In the genomic region with DNA sequence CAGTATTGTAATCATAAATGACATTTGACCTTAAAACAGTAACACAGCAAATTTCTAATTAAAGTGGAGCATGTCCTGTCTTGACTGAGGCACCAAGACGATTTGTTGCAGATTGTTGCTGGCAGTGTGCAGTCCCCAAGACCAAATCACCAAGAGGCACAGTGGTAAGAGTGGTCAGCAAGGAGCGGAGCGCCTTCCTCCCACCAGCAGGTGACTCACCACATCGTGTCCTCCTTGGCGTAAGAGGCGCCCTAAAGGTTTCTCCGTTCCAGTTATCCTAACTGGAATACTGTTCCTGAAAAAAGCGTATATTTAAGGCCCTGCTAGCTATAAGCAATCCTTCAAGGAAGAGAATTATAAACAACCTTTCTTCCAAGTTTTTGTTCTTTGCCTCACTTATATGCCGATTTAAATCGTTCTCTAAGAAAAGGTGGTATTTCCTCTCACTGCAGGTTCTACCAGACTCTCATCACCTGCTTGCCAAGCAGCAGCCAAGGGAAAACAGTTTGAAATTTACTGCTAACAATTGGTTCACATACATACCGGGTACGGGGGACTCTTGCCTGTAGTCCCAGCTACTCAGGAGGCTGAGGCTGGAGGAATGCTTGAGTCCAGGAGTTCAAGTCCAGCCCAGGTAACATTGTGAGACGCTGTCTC, we compare ENCODE assay signal across 10 cellular contexts. TPM values are rescaled to one million over a fixed set of nuclear protein-coding genes. Genes with fewer than 3 reads are reported as not detected.
DNase-seq lines count a peak whose midpoint lies in the region; ATAC-seq, FAIRE-seq and TF ChIP-seq lines count a peak whose summit lies in the region.
"Had no signal": no experiment of that assay in that cellular context is flagged by ENCODE, and none has a peak within 500 bp of the region (broad histone marks: within the 10 kb centered on the region; RNA-seq: fewer than 3 reads in every experiment).

No MANE protein-coding gene starts in this region.

- H3K9me3 Mint-ChIP-seq in activated CD8-positive, alpha-beta memory T cell treated with anti-CD3 and anti-CD28 coated beads, Interleukin-2, amount 10 ng/mL, durations not matched to agents 7 days and 5 days (ENCODE audit: low read depth) = peaks cover 2% of the 10 kb centered on the region
- H3K9me3 Mint-ChIP-seq in activated T-cell treated with anti-CD3 and anti-CD28 coated beads, Interleukin-2, amount 50 U/mL, for 4 hours = no peaks in the 10 kb centered on the region
- no peaks in the 10 kb centered on the region for H3K9me3 Mint-ChIP-seq in stimulated activated effector memory CD8-positive, alpha-beta T cell treated with anti-CD3 and anti-CD28 coated beads, Interleukin-12 subunit alpha, Interleukin-12 subunit beta, amount 100 ng/mL, for 72 hours

- CTCF ChIA-PET in activated CD8-positive, alpha-beta memory T cell treated with anti-CD3 and anti-CD28 coated beads, Interleukin-2, amount 10 ng/mL, durations not matched to agents 7 days and 5 days (lab: Charles Lee) = interaction anchor here (0.7 to 7.3 kb wide), 8 partner anchors 10 to 398 kb away, joined by 3 to 56 read pairs (median 4); a partner anchor contains a TSS
- CTCF ChIA-PET in GM10248 (lab: Yijun Ruan, JAX) = interaction anchor here (1.3 to 5.6 kb wide), 7 partner anchors 9 to 63 kb away, joined by 3 to 66 read pairs (median 5); a partner anchor contains a TSS

- H3K4me3 ChIP-seq in Karpas-422 (ENCODE audit: low read length) (no peak overlapping the region), pancreas (no peak overlapping the region)
- H3K4me3 ChIP-seq: thoracic aorta had no signal

- H3K4me1 ChIP-seq in Karpas-422 (ENCODE audit: low read length) (no peaks in the 10 kb centered on the region), pancreas (peaks cover 5 to 11% (median 7%) of the 10 kb centered on the region in 3 donors)

- H3K4me1 Mint-ChIP-seq in activated CD8-positive, alpha-beta memory T cell treated with anti-CD3 and anti-CD28 coated beads, Interleukin-2, amount 10 ng/mL, durations not matched to agents 7 days and 5 days = peaks cover 43% of the 10 kb centered on the region
- H3K4me1 Mint-ChIP-seq in activated T-cell treated with anti-CD3 and anti-CD28 coated beads, Interleukin-2, amount 50 U/mL, for 4 hours (ENCODE audit: low read depth) = peaks cover 30% of the 10 kb centered on the region
- H3K4me1 Mint-ChIP-seq in stimulated activated effector memory CD8-positive, alpha-beta T cell treated with anti-CD3 and anti-CD28 coated beads, Interleukin-12 subunit alpha, Interleukin-12 subunit beta, amount 100 ng/mL, for 72 hours = peaks cover 34% of the 10 kb centered on the region

- H3K79me2 ChIP-seq in Karpas-422 (ENCODE audit: low read length) = no peaks in the 10 kb centered on the region

- no peak overlapping the region for H3K9ac ChIP-seq in Karpas-422 (ENCODE audit: low read length)

- no peaks in the 10 kb centered on the region for H3K36me3 ChIP-seq in Karpas-422 (ENCODE audit: insufficient read depth, low read length)
- no peaks in the 10 kb centered on the region for H3K36me3 ChIP-seq in pancreas
- H3K36me3 ChIP-seq: thoracic aorta had no signal

- H3K9me2 ChIP-seq in Karpas-422 (replicated peaks; ENCODE audit: insufficient read depth, low read length) = no peaks in the 10 kb centered on the region

- no peak for DNase-seq in activated CD8-positive, alpha-beta memory T cell treated with anti-CD3 and anti-CD28 coated beads, Interleukin-2, amount 10 ng/mL, durations not matched to agents 7 days and 5 days
- no peak for DNase-seq in activated CD8-positive, alpha-beta memory T cell treated with anti-CD3 and anti-CD28 coated beads, Interleukin-2, amount 50 U/mL, for 4 hours
- no peak for DNase-seq in activated T-cell treated with anti-CD3 and anti-CD28 coated beads, Interleukin-2, amount 50 U/mL, for 4 hours
- no peak for DNase-seq in stimulated activated effector memory CD8-positive, alpha-beta T cell treated with anti-CD3 and anti-CD28 coated beads, Interleukin-12 subunit alpha, Interleukin-12 subunit beta, amount 100 ng/mL, for 72 hours (ENCODE audit: low spot score in 2 of 2)
- DNase-seq in Karpas-422 (no peak), pancreas (no peak), GM10248 (ENCODE audit: extremely low spot score) (no peak)

- no peak for FAIRE-seq in pancreas (lab: Jason Lieb, UNC)
- FAIRE-seq: colon had no signal

- no peak overlapping the region for H3K27ac ChIP-seq in Karpas-422 (ENCODE audit: low read length)
- H3K27ac ChIP-seq in pancreas = no peak overlapping the region
- H3K27ac ChIP-seq: thoracic aorta had no signal

- no peak overlapping the region for H2AFZ ChIP-seq in Karpas-422 (ENCODE audit: low read length)

- POLR2A ChIA-PET in GM10248 (lab: Yijun Ruan, JAX) = no interaction called here

- 88 to 89% methylated on average over 13 of the region's 13 CpGs for WGBS in pancreas, 2 donors

- H3K9me3 ChIP-seq in Karpas-422 (ENCODE audit: low read length) (no peaks in the 10 kb centered on the region), pancreas (no peaks in the 10 kb centered on the region)
- H3K9me3 ChIP-seq: thoracic aorta had no signal

- intact Hi-C loops in pancreas (cut with DNase I) = no loop called here

- H3K4me2 ChIP-seq in Karpas-422 (ENCODE audit: low read depth, low read length, poor library complexity, severe bottlenecking) = no peak overlapping the region

- TF ChIP-seq CTCF in pancreas (IDR thresholded peaks at IDR 0.05) (no peak), GM10248 (IDR thresholded peaks at IDR 0.05; ENCODE audit: control extremely low read depth, extremely low read depth, low read depth, missing control alignments) (no peak)

- H3K4me3 Mint-ChIP-seq in activated CD8-positive, alpha-beta memory T cell treated with anti-CD3 and anti-CD28 coated beads, Interleukin-2, amount 10 ng/mL, durations not matched to agents 7 days and 5 days = peak overlapping the region; percentile 46
- H3K4me3 Mint-ChIP-seq in activated T-cell treated with anti-CD3 and anti-CD28 coated beads, Interleukin-2, amount 50 U/mL, for 4 hours = peak overlapping the region; percentile 55
- peak overlapping the region; percentile 44 for H3K4me3 Mint-ChIP-seq in stimulated activated effector memory CD8-positive, alpha-beta T cell treated with anti-CD3 and anti-CD28 coated beads, Interleukin-12 subunit alpha, Interleukin-12 subunit beta, amount 100 ng/mL, for 72 hours

- peaks cover 2% of the 10 kb centered on the region for H3K27me3 Mint-ChIP-seq in activated CD8-positive, alpha-beta memory T cell treated with anti-CD3 and anti-CD28 coated beads, Interleukin-2, amount 10 ng/mL, durations not matched to agents 7 days and 5 days
- H3K27me3 Mint-ChIP-seq in activated T-cell treated with anti-CD3 and anti-CD28 coated beads, Interleukin-2, amount 50 U/mL, for 4 hours (ENCODE audit: low read depth) = no peaks in the 10 kb centered on the region

- H3K27ac Mint-ChIP-seq in activated CD8-positive, alpha-beta memory T cell treated with anti-CD3 and anti-CD28 coated beads, Interleukin-2, amount 10 ng/mL, durations not matched to agents 7 days and 5 days = peak overlapping the region; percentile 81
- peak overlapping the region; percentile 33 for H3K27ac Mint-ChIP-seq in stimulated activated effector memory CD8-positive, alpha-beta T cell treated with anti-CD3 and anti-CD28 coated beads, Interleukin-12 subunit alpha, Interleukin-12 subunit beta, amount 100 ng/mL, for 72 hours

- peak; percentile 12 for ATAC-seq in activated CD8-positive, alpha-beta memory T cell treated with anti-CD3 and anti-CD28 coated beads, Interleukin-2, amount 10 ng/mL, durations not matched to agents 7 days and 5 days
- ATAC-seq in HG03378 (IDR thresholded peaks at IDR 0.05; ENCODE audit: unreplicated experiment) = peak; percentile 16
- peak; percentile 27 for ATAC-seq in activated T-cell treated with anti-CD3 and anti-CD28 coated beads, Interleukin-2, amount 50 U/mL, for 4 hours
- peak; percentile 53 for ATAC-seq in stimulated activated effector memory CD8-positive, alpha-beta T cell treated with anti-CD3 and anti-CD28 coated beads, Interleukin-12 subunit alpha, Interleukin-12 subunit beta, amount 100 ng/mL, for 72 hours
- no peak for ATAC-seq in pancreas

- H3K36me3 Mint-ChIP-seq in activated CD8-positive, alpha-beta memory T cell treated with anti-CD3 and anti-CD28 coated beads, Interleukin-2, amount 10 ng/mL, durations not matched to agents 7 days and 5 days = peaks cover 6% of the 10 kb centered on the region
- H3K36me3 Mint-ChIP-seq in activated T-cell treated with anti-CD3 and anti-CD28 coated beads, Interleukin-2, amount 50 U/mL, for 4 hours (ENCODE audit: insufficient read depth) = no peaks in the 10 kb centered on the region
- H3K36me3 Mint-ChIP-seq in stimulated activated effector memory CD8-positive, alpha-beta T cell treated with anti-CD3 and anti-CD28 coated beads, Interleukin-12 subunit alpha, Interleukin-12 subunit beta, amount 100 ng/mL, for 72 hours = peaks cover 9% of the 10 kb centered on the region

- H3K27me3 ChIP-seq in Karpas-422 (ENCODE audit: low read length) (no peaks in the 10 kb centered on the region), pancreas (no peaks in the 10 kb centered on the region)

- H4K20me1 ChIP-seq in Karpas-422 (ENCODE audit: insufficient read depth, low read depth, low read length) = no peaks in the 10 kb centered on the region

RNA-seq across cellular contexts. Expression of a gene that starts 10.7 kb away (rescaled TPM):
- 10 to 100 TPM; 51.4 to 55.5 TPM for total RNA-seq in activated CD8-positive, alpha-beta memory T cell treated with anti-CD3 and anti-CD28 coated beads, Interleukin-2, amount 10 ng/mL, durations not matched to agents 7 days and 5 days
- 10 to 100 TPM; 54.7 to 68.4 (median 62.6) TPM for total RNA-seq in activated T-cell treated with anti-CD3 and anti-CD28 coated beads, Interleukin-2, amount 50 U/mL, for 4 hours
- total RNA-seq in Karpas-422 (2014; rRNA removed; shearing (Covaris generic); ENCODE audit: low replicate concordance) = 53.3 and 98.4 TPM in 2 replicates
- total RNA-seq in pancreas = 10 to 100 TPM; 48.1 to 76.3 (median 63.2) TPM
- 10 to 100 TPM; 57.5 to 78.8 TPM for polyA plus RNA-seq in pancreas

RNA-seq across cellular contexts. Expression of a gene that starts 16.5 kb away (rescaled TPM):
- total RNA-seq in activated CD8-positive, alpha-beta memory T cell treated with anti-CD3 and anti-CD28 coated beads, Interleukin-2, amount 10 ng/mL, durations not matched to agents 7 days and 5 days = not detected
- 1 to 10 TPM; 1.2 to 1.4 (median 1.3) TPM for total RNA-seq in activated T-cell treated with anti-CD3 and anti-CD28 coated beads, Interleukin-2, amount 50 U/mL, for 4 hours
- not detected in 2 replicates for total RNA-seq in Karpas-422 (2014; rRNA removed; shearing (Covaris generic); ENCODE audit: low replicate concordance)
- total RNA-seq in pancreas = 100 to 1,000 TPM; 125 to 408 (median 236) TPM
- 100 to 1,000 TPM; 184 to 246 TPM for polyA plus RNA-seq in pancreas

RNA-seq across cellular contexts. Expression of a gene that starts 21.2 kb away (rescaled TPM):
- 1 to 10 TPM; 7.5 to 8.4 TPM for total RNA-seq in activated CD8-positive, alpha-beta memory T cell treated with anti-CD3 and anti-CD28 coated beads, Interleukin-2, amount 10 ng/mL, durations not matched to agents 7 days and 5 days
- 1 to 10 TPM; 3.4 to 4.5 (median 4.2) TPM for total RNA-seq in activated T-cell treated with anti-CD3 and anti-CD28 coated beads, Interleukin-2, amount 50 U/mL, for 4 hours
- 1.5 and 4.7 TPM in 2 replicates for total RNA-seq in Karpas-422 (2014; rRNA removed; shearing (Covaris generic); ENCODE audit: low replicate concordance)
- 1 to 10 TPM; 2.0 to 3.9 (median 2.8) TPM for total RNA-seq in pancreas
- polyA plus RNA-seq in pancreas = 1 to 10 TPM; 3.2 to 7.4 TPM

RNA-seq across cellular contexts. Expression of a gene that starts 34.6 kb away (rescaled TPM):
- total RNA-seq in activated CD8-positive, alpha-beta memory T cell treated with anti-CD3 and anti-CD28 coated beads, Interleukin-2, amount 10 ng/mL, durations not matched to agents 7 days and 5 days = 1 to 10 TPM; 4.0 to 4.8 TPM
- 1 to 10 TPM; 5.1 to 7.0 (median 5.5) TPM for total RNA-seq in activated T-cell treated with anti-CD3 and anti-CD28 coated beads, Interleukin-2, amount 50 U/mL, for 4 hours
- 0.48 and 13.8 TPM in 2 replicates for total RNA-seq in Karpas-422 (2014; rRNA removed; shearing (Covaris generic); ENCODE audit: low replicate concordance)
- 10 to 100 TPM; 12.3 to 26.5 (median 17.7) TPM for total RNA-seq in pancreas
- 10 to 100 TPM in 1 of 2 donors, 1 to 10 TPM in 1; 9.0 to 10.9 TPM for polyA plus RNA-seq in pancreas

RNA-seq across cellular contexts. Expression of a gene that starts 34.7 kb away (rescaled TPM):
- total RNA-seq in activated CD8-positive, alpha-beta memory T cell treated with anti-CD3 and anti-CD28 coated beads, Interleukin-2, amount 10 ng/mL, durations not matched to agents 7 days and 5 days = 10 to 100 TPM; 24.7 to 25.3 TPM
- total RNA-seq in activated T-cell treated with anti-CD3 and anti-CD28 coated beads, Interleukin-2, amount 50 U/mL, for 4 hours = 10 to 100 TPM; 24.5 to 29.4 (median 26.1) TPM
- 4.1 and 16.5 TPM in 2 replicates for total RNA-seq in Karpas-422 (2014; rRNA removed; shearing (Covaris generic); ENCODE audit: low replicate concordance)
- 10 to 100 TPM in 1 of 6 donors, 1 to 10 TPM in 5; 7.1 to 10.3 (median 8.8) TPM for total RNA-seq in pancreas
- 10 to 100 TPM in 1 of 2 donors, 1 to 10 TPM in 1; 7.1 to 11.2 TPM for polyA plus RNA-seq in pancreas

Comparison
In these comparisons a context has a peak if more than half of its experiments do, and no peak if none do; other contexts are left out.
1. ATAC-seq: peak in activated CD8-positive, alpha-beta memory T cell treated with anti-CD3 and anti-CD28 coated beads, Interleukin-2, amount 10 ng/mL, durations not matched to agents 7 days and 5 days (single experiment), HG03378 (single experiment), activated T-cell treated with anti-CD3 and anti-CD28 coated beads, Interleukin-2, amount 50 U/mL, for 4 hours (2 of 2) and stimulated activated effector memory CD8-positive, alpha-beta T cell treated with anti-CD3 and anti-CD28 coated beads, Interleukin-12 subunit alpha, Interleukin-12 subunit beta, amount 100 ng/mL, for 72 hours (single experiment); none in pancreas (0 of 4).
2. RNA of a gene that starts 16.5 kb away (total RNA-seq): 125 to 408 TPM in pancreas; 1.2 to 1.4 TPM in activated T-cell treated with anti-CD3 and anti-CD28 coated beads, Interleukin-2, amount 50 U/mL, for 4 hours, not detected in activated CD8-positive, alpha-beta memory T cell treated with anti-CD3 and anti-CD28 coated beads, Interleukin-2, amount 10 ng/mL, durations not matched to agents 7 days and 5 days and not detected in Karpas-422; every median in the first group is over 10 times any median in the second.
3. Peak in every context shown above with its lines, with median percentiles within 50 percentile points of each other: H3K4me3 Mint-ChIP-seq.